ENCODE assay signal across 12 cellular contexts in genomic region chr22:46605117-46605516, GRCh38.
"Had no signal": no experiment of that assay in that cellular context is flagged by ENCODE, and none has a peak within 500 bp of the region (broad histone marks: within the 10 kb centered on the region; RNA-seq: fewer than 3 reads in every experiment).

No MANE protein-coding gene starts in this region.

- H3K27ac ChIP-seq: hepatocyte, testis, tibial nerve, vagina had no signal

- H3K27ac Mint-ChIP-seq: stimulated activated naive CD8-positive, alpha-beta T cell treated with anti-CD3 and anti-CD28 coated beads, Interleukin-15, amount 100 ng/mL, for 72 hours had no signal

- H3K36me3 ChIP-seq: neutrophil, spleen, tibial nerve, upper lobe of right lung, vagina had no signal

- ATAC-seq: left colon had no signal

- H3K27me3 Mint-ChIP-seq: stimulated activated naive B cell treated with anti-CD40 and anti-IgM and Interleukin-4, amounts not matched to agents 10 μg/mL and 1 μg/mL and 100 μg/mL, for 72 hours; stimulated activated naive CD8-positive, alpha-beta T cell treated with anti-CD3 and anti-CD28 coated beads, Interleukin-15, amount 100 ng/mL, for 72 hours had no signal

- H3K9me3 Mint-ChIP-seq: stimulated activated naive B cell treated with anti-CD40 and anti-IgM and Interleukin-4, amounts not matched to agents 10 μg/mL and 1 μg/mL and 100 μg/mL, for 72 hours; stimulated activated naive CD8-positive, alpha-beta T cell treated with anti-CD3 and anti-CD28 coated beads, Interleukin-15, amount 100 ng/mL, for 72 hours had no signal

- DNase-seq: effector CD8-positive, alpha-beta T cell; left colon; midbrain; spleen; upper lobe of right lung had no signal

- H3K9me3 ChIP-seq: neutrophil, spleen, testis, tibial nerve, upper lobe of right lung, vagina had no signal
